In genomic region chr7:105012503-105013282, GRCh38 we compare ENCODE assay signal across 8 cellular contexts. TPM values are rescaled to one million over a fixed set of nuclear protein-coding genes. Genes with fewer than 3 reads are reported as not detected.
DNase-seq lines count a peak whose midpoint lies in the region; ATAC-seq, FAIRE-seq and TF ChIP-seq lines count a peak whose summit lies in the region.

No MANE protein-coding gene starts in this region.

- in situ Hi-C loops in astrocyte of the cerebellum (cut with HindIII; ENCODE audit: low sequenced_read_pairs), result no loop called here

- H3K27ac ChIP-seq in rectal smooth muscle tissue (ENCODE audit: low read depth, low read length) (peak overlapping the region; percentile 96), aorta (ENCODE audit: low read depth in 1 of 2, low read length in 2 of 2) (peak overlapping the region; percentile 99)

- H3K4me1 ChIP-seq in rectal smooth muscle tissue (ENCODE audit: control insufficient read depth, insufficient read depth, low read length), result peaks cover 17% of the 10 kb centered on the region
- no peaks in the 10 kb centered on the region for H3K4me1 ChIP-seq in aorta (ENCODE audit: control insufficient read depth in 1 of 2, insufficient read depth in 2 of 2, low read length in 2 of 2)

- intact Hi-C loops in aorta (cut with DNase I), result loop anchor here (2.0 to 10.0 kb wide), 3 partner anchors 28 to 68 kb away; no protein-coding TSS in a partner anchor

- H3K36me3 ChIP-seq in rectal smooth muscle tissue (ENCODE audit: control insufficient read depth, insufficient read depth, low read length) (peaks cover 8% of the 10 kb centered on the region), aorta (ENCODE audit: control insufficient read depth in 1 of 2, insufficient read depth in 2 of 2, low read length in 1 of 2) (no peaks in the 10 kb centered on the region)

- no peak for TF ChIP-seq CTCF in astrocyte of the cerebellum (IDR thresholded peaks at IDR 0.05; ENCODE audit: low read depth, low read length, missing control alignments)

- ATAC-seq in HG02973 (IDR thresholded peaks at IDR 0.05; ENCODE audit: unreplicated experiment), result peak; percentile 58
- peak; percentile 94 for ATAC-seq in aorta (ENCODE audit: low FRiP score)

- H3K9ac ChIP-seq in rectal smooth muscle tissue (ENCODE audit: low read length), result peak overlapping the region; percentile 100

- FAIRE-seq in GM18507 (lab: Jason Lieb, UNC), result peak; percentile 93

- H3K27me3 ChIP-seq in rectal smooth muscle tissue (ENCODE audit: control insufficient read depth, insufficient read depth, low read length) (no peaks in the 10 kb centered on the region), aorta (ENCODE audit: control insufficient read depth in 1 of 2, insufficient read depth in 2 of 2, low read length in 1 of 2) (no peaks in the 10 kb centered on the region)

- H3K4me3 ChIP-seq in astrocyte of the cerebellum (ENCODE audit: low read depth, low read length) (peak overlapping the region; percentile 96), rectal smooth muscle tissue (ENCODE audit: low read length) (peak overlapping the region; percentile 94), aorta (ENCODE audit: low read length in 2 of 2) (peak overlapping the region; percentile 90 to 96)

- H3K9me3 ChIP-seq in aorta (ENCODE audit: control insufficient read depth, low read length), result no peaks in the 10 kb centered on the region

- DNase-seq in GM18507 (ENCODE audit: extremely low spot score, insufficient read length, low read depth) (peak; percentile 87), NCI-H1930 (lab: John Stamatoyannopoulos, UW) (peak; percentile 95 to 96), T-helper 22 cell (ENCODE audit: low read depth) (peak; percentile 100), astrocyte of the cerebellum (ENCODE audit: low read depth) (peak; percentile 94), hepatic stellate cell (ENCODE audit: low spot score) (peak; percentile 99), aorta (peak; percentile 100)

- 0 to 1% methylated on average over 57 to 59 of the region's 59 CpGs for WGBS in aorta, 2 donors

RNA-seq across cellular contexts. Expression of gene KMT2E, which starts 1.3 kb away (rescaled TPM):
- 100 to 1,000 TPM; 143 to 156 TPM for total RNA-seq in aorta
- 10 to 100 TPM; 16.5 to 25.4 TPM for polyA plus RNA-seq in aorta

Comparison
In these comparisons a context has a peak if more than half of its experiments do, and no peak if none do; other contexts are left out.
1. Peak in every context shown above with its lines: DNase-seq, ATAC-seq, H3K4me3 ChIP-seq and H3K27ac ChIP-seq.